ENCODE assay signal across 9 cellular contexts in the genomic region with DNA sequence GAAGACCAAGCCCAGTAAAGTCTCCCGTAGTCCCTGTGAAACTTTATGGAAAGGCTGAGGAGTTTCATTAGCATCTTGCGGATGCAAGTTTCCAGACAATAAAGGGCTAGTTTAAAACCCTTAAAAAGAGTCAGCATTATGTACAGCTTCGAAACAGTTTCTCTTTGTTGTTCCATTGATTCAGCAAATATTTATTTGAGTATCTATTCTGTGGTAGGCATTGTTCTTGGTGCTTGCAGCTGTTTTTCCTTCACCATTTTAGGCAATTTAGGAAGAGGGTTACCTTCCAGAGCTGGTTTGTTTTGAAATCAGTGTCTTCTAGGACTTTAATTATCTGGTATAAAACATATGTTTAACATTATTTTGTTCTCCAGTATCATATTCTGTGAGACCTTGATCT. TPM values are rescaled to one million over a fixed set of nuclear protein-coding genes. Genes with fewer than 3 reads are reported as not detected.
DNase-seq lines count a peak whose midpoint lies in the region; ATAC-seq and TF ChIP-seq lines count a peak whose summit lies in the region.
"Had no signal": no experiment of that assay in that cellular context is flagged by ENCODE, and none has a peak within 500 bp of the region (broad histone marks: within the 10 kb centered on the region; RNA-seq: fewer than 3 reads in every experiment).

No MANE protein-coding gene starts in this region.

- H3K27ac Mint-ChIP-seq in activated CD4-positive, alpha-beta T cell treated with anti-CD3 and anti-CD28 coated beads, Interleukin-2, amount 10 ng/mL, durations not matched to agents 24 days and 14 days, result peak overlapping the region; percentile 91

- H3F3A ChIP-seq in SU-DHL-6 (ENCODE audit: insufficient read depth), result 0 out of 2 replicates have a peak, but pooled peaks cover 8% of the 10 kb centered on the region
- H3F3A ChIP-seq in smooth muscle cell (ENCODE audit: low read depth), result peaks cover 6% of the 10 kb centered on the region

- H3K9ac ChIP-seq in SU-DHL-6 (ENCODE audit: low read length) (peak overlapping the region; percentile 85), smooth muscle cell (ENCODE audit: low read depth) (peak overlapping the region; percentile 68)

- no peaks in the 10 kb centered on the region for H3K27me3 Mint-ChIP-seq in activated CD4-positive, alpha-beta T cell treated with anti-CD3 and anti-CD28 coated beads, Interleukin-2, amount 10 ng/mL, durations not matched to agents 24 days and 14 days

- H3K36me3 ChIP-seq in SU-DHL-6 (ENCODE audit: low read length), result peaks cover 24% of the 10 kb centered on the region
- no peaks in the 10 kb centered on the region for H3K36me3 ChIP-seq in smooth muscle cell (ENCODE audit: low read depth)

- peaks cover 25% of the 10 kb centered on the region for H3K4me1 ChIP-seq in smooth muscle cell (ENCODE audit: low read depth)

- 58% methylated on average over 3 of the region's 3 CpGs for WGBS in smooth muscle cell (ENCODE audit: low lambda C conversion rate)

- H4K20me1 ChIP-seq in SU-DHL-6 (ENCODE audit: low read depth, low read length), result peaks cover 10% of the 10 kb centered on the region
- peaks cover 9% of the 10 kb centered on the region for H4K20me1 ChIP-seq in smooth muscle cell (ENCODE audit: low read depth)

- H2AFZ ChIP-seq in SU-DHL-6 (ENCODE audit: low read depth, low read length, severe bottlenecking) (no peak overlapping the region), smooth muscle cell (ENCODE audit: low read depth) (no peak overlapping the region)

- H3K9me3 Mint-ChIP-seq in activated CD4-positive, alpha-beta T cell treated with anti-CD3 and anti-CD28 coated beads, Interleukin-2, amount 10 ng/mL, durations not matched to agents 24 days and 14 days, result no peaks in the 10 kb centered on the region

- H3K27ac ChIP-seq in SU-DHL-6 (ENCODE audit: low read depth, low read length) (no peak overlapping the region), smooth muscle cell (ENCODE audit: low read depth) (no peak overlapping the region)

- H3K9me3 ChIP-seq in SU-DHL-6 (ENCODE audit: insufficient read depth, low read length), result no peaks in the 10 kb centered on the region
- H3K9me3 ChIP-seq in smooth muscle cell (replicated peaks; ENCODE audit: low read depth), result no peaks in the 10 kb centered on the region
- H3K9me3 ChIP-seq: gastrocnemius medialis had no signal

- intact Hi-C loops in activated CD4-positive, alpha-beta T cell treated with anti-CD3 and anti-CD28 coated beads, Interleukin-2, amount 10 ng/mL, durations not matched to agents 24 days and 14 days (cut with micrococcal nuclease), result loop anchor here (5.0 to 10.0 kb wide), 5 partner anchors 92 to 677 kb away; a partner anchor contains a TSS

- peaks cover 52% of the 10 kb centered on the region for H3K36me3 Mint-ChIP-seq in activated CD4-positive, alpha-beta T cell treated with anti-CD3 and anti-CD28 coated beads, Interleukin-2, amount 10 ng/mL, durations not matched to agents 24 days and 14 days (ENCODE audit: low read depth)

- ATAC-seq in GM18870 (IDR thresholded peaks at IDR 0.05; ENCODE audit: unreplicated experiment), result no peak
- ATAC-seq: gastrocnemius medialis had no signal

- H3K9me2 ChIP-seq in SU-DHL-6 (replicated peaks; ENCODE audit: insufficient read depth, low read length), result no peaks in the 10 kb centered on the region

- peaks cover 29% of the 10 kb centered on the region for H3K4me1 Mint-ChIP-seq in activated CD4-positive, alpha-beta T cell treated with anti-CD3 and anti-CD28 coated beads, Interleukin-2, amount 10 ng/mL, durations not matched to agents 24 days and 14 days

- DNase-seq in activated CD4-positive, alpha-beta T cell treated with anti-CD3 and anti-CD28 coated beads, Interleukin-2, amount 10 ng/mL, durations not matched to agents 24 days and 14 days, result no peak
- DNase-seq in activated CD4-positive, alpha-beta T cell treated with anti-CD3 and anti-CD28 coated beads for 48 hours, result no peak
- peak; percentile 70 for DNase-seq in globus pallidus (ENCODE audit: low spot score)
- no peak for DNase-seq in smooth muscle cell (lab: John Stamatoyannopoulos, UW; ENCODE audit: unreplicated experiment)
- DNase-seq in stimulated activated CD4-positive, alpha-beta T cell treated with anti-CD3 and anti-CD28 coated beads, Interleukin-2, amount 100 ng/mL, for 24 hours, result no peak
- DNase-seq in cerebellar cortex (ENCODE audit: low spot score), result no peak
- DNase-seq: gastrocnemius medialis had no signal

- H3K27me3 ChIP-seq in SU-DHL-6 (ENCODE audit: low read length) (no peaks in the 10 kb centered on the region), smooth muscle cell (ENCODE audit: low read depth) (no peaks in the 10 kb centered on the region)
- H3K27me3 ChIP-seq: gastrocnemius medialis had no signal

- H3K4me3 Mint-ChIP-seq in activated CD4-positive, alpha-beta T cell treated with anti-CD3 and anti-CD28 coated beads, Interleukin-2, amount 10 ng/mL, durations not matched to agents 24 days and 14 days, result peak overlapping the region; percentile 82

- H3K79me2 ChIP-seq in SU-DHL-6 (ENCODE audit: insufficient read depth, low read length), result peaks cover 77% of the 10 kb centered on the region
- peaks cover 70% of the 10 kb centered on the region for H3K79me2 ChIP-seq in smooth muscle cell (ENCODE audit: low read depth)

- H3K4me3 ChIP-seq in SU-DHL-6 (ENCODE audit: insufficient read depth, low read length, poor library complexity, severe bottlenecking) (peak overlapping the region; percentile 97), smooth muscle cell (peak overlapping the region; percentile 86)

- TF ChIP-seq CTCF in SU-DHL-6 (IDR thresholded peaks at IDR 0.05; ENCODE audit: insufficient read depth, low read length, poor library complexity, severe bottlenecking) (no peak), smooth muscle cell (IDR thresholded peaks at IDR 0.05; ENCODE audit: borderline replicate concordance, insufficient read depth, poor library complexity, severe bottlenecking) (no peak)

- peak overlapping the region; percentile 73 for H3K4me2 ChIP-seq in SU-DHL-6 (ENCODE audit: low read depth, low read length, poor library complexity, severe bottlenecking)
- H3K4me2 ChIP-seq in smooth muscle cell, result peak overlapping the region; percentile 99

RNA-seq across cellular contexts. Expression of a gene that starts 1.5 kb away (rescaled TPM):
- total RNA-seq in activated CD4-positive, alpha-beta T cell treated with anti-CD3 and anti-CD28 coated beads, Interleukin-2, amount 10 ng/mL, durations not matched to agents 24 days and 14 days, result 184 and 190 TPM in 2 replicates
- 655 and 735 TPM in 2 replicates for total RNA-seq in smooth muscle cell
- 577 and 681 TPM in 2 replicates for polyA plus RNA-seq in smooth muscle cell

RNA-seq across cellular contexts. Expression of a gene that starts 1.6 kb away (rescaled TPM):
- total RNA-seq in activated CD4-positive, alpha-beta T cell treated with anti-CD3 and anti-CD28 coated beads, Interleukin-2, amount 10 ng/mL, durations not matched to agents 24 days and 14 days, result 17.9 and 19.2 TPM in 2 replicates
- 15.0 and 18.7 TPM in 2 replicates for total RNA-seq in smooth muscle cell
- 11.3 and 12.9 TPM in 2 replicates for polyA plus RNA-seq in smooth muscle cell

RNA-seq across cellular contexts. Expression of a gene that starts 51.5 kb away (rescaled TPM):
- 121 TPM in 2 replicates for total RNA-seq in activated CD4-positive, alpha-beta T cell treated with anti-CD3 and anti-CD28 coated beads, Interleukin-2, amount 10 ng/mL, durations not matched to agents 24 days and 14 days
- 51.6 and 88.2 TPM in 2 replicates for total RNA-seq in smooth muscle cell
- 58.4 and 70.1 TPM in 2 replicates for polyA plus RNA-seq in smooth muscle cell
